In the genomic region with DNA sequence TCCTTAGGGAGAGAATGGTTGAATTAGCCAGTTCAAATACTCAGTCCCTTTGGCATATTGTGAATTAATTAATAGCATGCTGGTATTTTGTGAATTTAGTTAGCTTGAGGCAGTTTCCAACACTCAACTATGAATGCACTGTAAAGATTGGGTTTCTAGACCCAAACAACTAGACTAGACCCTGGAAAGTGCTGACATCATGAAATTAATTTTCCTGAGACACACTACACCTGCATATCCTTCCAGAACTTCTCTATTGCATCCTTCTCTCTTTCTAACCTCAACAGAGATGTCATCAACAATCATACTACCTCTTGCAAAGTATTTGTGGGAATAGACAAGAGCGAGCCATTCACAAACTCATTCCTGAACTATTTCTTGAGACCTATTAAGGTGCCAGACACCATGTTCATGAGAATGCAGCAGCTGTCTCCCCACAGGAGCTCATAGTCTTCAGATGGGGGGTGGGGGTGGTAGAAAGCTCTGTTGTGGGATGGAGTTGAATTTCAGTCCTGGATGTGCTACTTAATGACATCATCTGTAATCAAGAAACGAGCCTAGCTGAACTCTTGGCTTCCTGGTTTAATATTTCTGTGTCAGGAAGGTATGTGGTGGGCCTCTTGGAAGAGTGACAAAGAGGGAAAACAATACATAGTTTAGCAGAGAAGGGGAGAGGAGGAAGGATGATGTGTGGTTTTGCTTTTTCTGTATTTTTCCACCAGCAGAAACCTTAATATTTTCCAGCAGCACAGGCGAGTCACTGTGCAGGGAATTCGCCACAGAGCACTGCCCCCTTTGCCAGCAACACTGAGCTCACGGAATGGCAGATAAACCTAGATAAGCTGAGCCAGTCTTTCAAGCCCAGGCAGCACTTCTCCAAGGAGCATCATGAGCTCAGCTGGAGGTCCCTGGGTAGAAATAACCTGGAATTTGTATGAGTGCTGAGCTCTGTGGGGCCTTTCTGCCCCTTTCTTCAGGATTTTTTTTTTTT, we compare ENCODE assay signal across 13 cellular contexts. TPM values are rescaled to one million over a fixed set of nuclear protein-coding genes. Genes with fewer than 3 reads are reported as not detected.
A peak's percentile ranks its signal among the peaks of the same experiment; 100 is the strongest.
DNase-seq lines count a peak whose midpoint lies in the region; ATAC-seq and TF ChIP-seq lines count a peak whose summit lies in the region.
"Had no signal": no experiment of that assay in that cellular context is flagged by ENCODE, and none has a peak within 500 bp of the region (broad histone marks: within the 10 kb centered on the region; RNA-seq: fewer than 3 reads in every experiment).

No MANE protein-coding gene starts in this region.

- DNase-seq in ELR (ENCODE audit: low read depth) (peak; percentile 15), RPMI7951 (ENCODE audit: low read depth) (peak; percentile 83), fibroblast of mammary gland (ENCODE audit: low read depth) (peak; percentile 32), ovary (peak in 2 of 5 donors; percentile 21 to 24), HFFc6 (no peak), SK-N-DZ (ENCODE audit: low spot score) (no peak)
- DNase-seq in activated CD4-positive, alpha-beta T cell treated with anti-CD3 and anti-CD28 coated beads, Interleukin-2, amount 50 U/mL, for 1 hour: no peak
- DNase-seq: activated CD4-positive, alpha-beta T cell treated with anti-CD3 and anti-CD28 coated beads, Interleukin-2, amount 50 U/mL, for 48 hours; NCI-H1048; nucleus accumbens; OCI-M1 had no signal

- WGBS in ovary, 3 donors: 23 to 33% (median 30%) methylated on average over 5 of the region's 5 CpGs

- no peak overlapping the region for H3K4me3 Mint-ChIP-seq in HFFc6

- no peaks in the 10 kb centered on the region for H3K9me3 ChIP-seq in ovary

- no peaks in the 10 kb centered on the region for H3K36me3 Mint-ChIP-seq in HFFc6 (ENCODE audit: low read depth)

- peak overlapping the region; percentile 44 to 74 for H3K27ac ChIP-seq in ovary
- H3K27ac ChIP-seq: ascending aorta had no signal

- TF ChIP-seq POLR2A in ovary (IDR thresholded peaks at IDR 0.05): no peak

- no peak for TF ChIP-seq EP300 in ovary (IDR thresholded peaks at IDR 0.05)

- H3K27me3 Mint-ChIP-seq in HFFc6 (ENCODE audit: insufficient read depth): peaks cover 23% of the 10 kb centered on the region

- no peaks in the 10 kb centered on the region for H3K27me3 ChIP-seq in ovary
- H3K27me3 ChIP-seq: ascending aorta had no signal

- H3K27ac Mint-ChIP-seq in HFFc6: no peak overlapping the region

- no peak overlapping the region for H3K4me3 ChIP-seq in fibroblast of mammary gland (ENCODE audit: control insufficient read depth, low read depth, low read length)
- no peak overlapping the region for H3K4me3 ChIP-seq in ovary
- H3K4me3 ChIP-seq: ascending aorta had no signal

- peaks cover 3% of the 10 kb centered on the region for H3K9me3 Mint-ChIP-seq in HFFc6

- peaks cover 12% of the 10 kb centered on the region for H3K4me1 ChIP-seq in ovary (ENCODE audit: insufficient read depth)
- H3K4me1 ChIP-seq: ascending aorta had no signal

- no peak for ATAC-seq in HG02938 (IDR thresholded peaks at IDR 0.05; ENCODE audit: unreplicated experiment)

- peaks cover 8% of the 10 kb centered on the region for H3K4me1 Mint-ChIP-seq in HFFc6 (ENCODE audit: low read depth)

- intact Hi-C loops in ovary (cut with DNase I): no loop called here

- TF ChIP-seq CTCF in fibroblast of mammary gland (conservative IDR thresholded peaks at IDR 0.05; ENCODE audit: control insufficient read depth, insufficient read depth, low read depth, low read length): no peak
- no peak for TF ChIP-seq CTCF in ovary (IDR thresholded peaks at IDR 0.05)
- no peak for TF ChIP-seq CTCF in HFFc6 (IDR thresholded peaks at IDR 0.05)

- no peaks in the 10 kb centered on the region for H3K36me3 ChIP-seq in ovary
- H3K36me3 ChIP-seq: ascending aorta had no signal

RNA-seq across cellular contexts. Expression of gene CYSLTR2, which starts 53.1 kb away (rescaled TPM):
- not detected in 2 replicates for total RNA-seq in RPMI7951 (2014; rRNA removed; shearing (Covaris generic))
- total RNA-seq in ovary: 1 to 10 TPM in 6 of 7 donors, under 1 TPM in 1; 0.30 to 8.3 (median 2.2) TPM
- polyA plus RNA-seq in ovary: 1 to 10 TPM in 1 of 2 donors, under 1 TPM in 1; 0.67 to 1.9 TPM
- total RNA-seq in HFFc6 (2021; fragmentation: NEBNext Ultra II Directional; extraction: Animal tissue kit (Norgen Biotek cat#: 25700)): not detected
- not detected in 2 replicates for polyA plus RNA-seq in SK-N-DZ (2014; cell fraction: cytosol; rRNA removed)
- polyA plus RNA-seq in SK-N-DZ (2014; cell fraction: nucleus; rRNA removed): 0.24 TPM in 1 of 2 replicates, not detected in the other

Comparison
In these comparisons a context has a peak if more than half of its experiments do, and no peak if none do; other contexts are left out.
1. DNase-seq: peak in ELR (single experiment), RPMI7951 (single experiment) and fibroblast of mammary gland (single experiment); none in HFFc6 (single experiment), activated CD4-positive, alpha-beta T cell treated with anti-CD3 and anti-CD28 coated beads, Interleukin-2, amount 50 U/mL, for 1 hour (single experiment) and SK-N-DZ (single experiment).